In the genomic region with DNA sequence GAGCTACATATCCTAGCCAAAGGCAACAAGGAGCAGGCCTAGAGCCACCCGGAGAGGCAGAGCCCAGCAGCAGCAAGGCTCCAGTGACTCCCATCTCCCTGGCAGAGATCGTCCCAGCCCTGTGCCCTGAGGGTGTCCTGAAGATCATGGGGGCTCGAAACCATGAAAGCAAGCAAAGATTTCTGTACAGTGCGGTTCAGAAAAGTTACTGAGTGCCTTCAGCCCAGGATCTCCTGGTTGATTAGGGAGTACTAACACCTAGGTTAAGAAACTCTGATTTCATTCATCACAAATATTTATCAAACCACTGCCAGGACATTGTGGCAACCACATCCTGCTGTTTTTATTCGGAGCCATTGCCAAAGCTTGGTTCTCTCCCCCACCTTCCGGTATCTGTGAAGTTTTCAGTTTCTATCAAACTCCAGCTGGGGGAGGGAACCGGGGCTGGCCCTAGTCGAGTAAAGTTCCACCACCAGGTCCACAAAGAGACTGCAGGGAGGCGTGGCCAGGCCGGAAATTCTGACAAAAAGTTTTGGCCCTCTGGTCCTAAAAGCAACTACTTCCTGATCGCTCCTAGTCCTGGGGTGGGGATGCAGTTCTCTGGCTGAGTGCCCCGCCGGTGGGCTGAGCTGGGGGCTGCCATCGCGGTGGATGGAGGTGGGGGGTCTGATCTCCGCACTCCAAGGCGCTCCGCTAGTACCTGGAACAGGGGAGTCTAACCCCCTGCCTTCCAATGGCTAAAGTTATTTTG, we compare ENCODE assay signal across 8 cellular contexts. TPM values are rescaled to one million over a fixed set of nuclear protein-coding genes. Genes with fewer than 3 reads are reported as not detected.
DNase-seq lines count a peak whose midpoint lies in the region; ATAC-seq lines count a peak whose summit lies in the region.

No MANE protein-coding gene starts in this region.

- peak; percentile 70 for ATAC-seq in GM21528 (IDR thresholded peaks at IDR 0.05; ENCODE audit: low FRiP score, unreplicated experiment)

- DNase-seq in ELR (ENCODE audit: low read depth) (peak; percentile 94), HuH-7.5 (ENCODE audit: low spot score) (peak; percentile 92), UCSD-AML1 (lab: John Stamatoyannopoulos, UW; ENCODE audit: unreplicated experiment) (peak; percentile 91), brain pericyte (ENCODE audit: low read depth, low spot score) (peak; percentile 26), NCI-H128 (lab: John Stamatoyannopoulos, UW; ENCODE audit: unreplicated experiment) (no peak)

- H3K27ac ChIP-seq in iPS-18a (ENCODE audit: low read length) (peak overlapping the region; percentile 43), skeletal muscle tissue (ENCODE audit: low read depth, low read length) (peak overlapping the region; percentile 83)

- peak overlapping the region; percentile 70 for H3K9ac ChIP-seq in iPS-18a (ENCODE audit: low read length)
- H3K9ac ChIP-seq in skeletal muscle tissue (ENCODE audit: low read depth in 1 of 3, low read length in 3 of 3) = peak overlapping the region; percentile 75 to 88 (median 85)

- H3K4me3 ChIP-seq in iPS-18a (ENCODE audit: low read length) (peak overlapping the region; percentile 74), skeletal muscle tissue (ENCODE audit: low read length in 3 of 3) (peak overlapping the region; percentile 63 to 80 (median 75))

- H3K36me3 ChIP-seq in iPS-18a (ENCODE audit: control insufficient read depth, low read depth, low read length) = no peaks in the 10 kb centered on the region
- H3K36me3 ChIP-seq in skeletal muscle tissue (ENCODE audit: control insufficient read depth in 3 of 3, insufficient read depth in 3 of 3, low read length in 3 of 3) = peaks cover 0 to 2% (median 0%) of the 10 kb centered on the region in 3 donors

- H3K9me3 ChIP-seq in iPS-18a (ENCODE audit: control insufficient read depth, low read depth, low read length) (no peaks in the 10 kb centered on the region), skeletal muscle tissue (ENCODE audit: control insufficient read depth in 3 of 3, low read length in 3 of 3) (no peaks in the 10 kb centered on the region)

- H3K4me1 ChIP-seq in iPS-18a (ENCODE audit: control insufficient read depth, low read depth, low read length) (peaks cover 28% of the 10 kb centered on the region), skeletal muscle tissue (ENCODE audit: control insufficient read depth in 3 of 3, insufficient read depth in 3 of 3, low read length in 3 of 3) (peaks cover 11 to 23% (median 17%) of the 10 kb centered on the region in 3 donors)

- H3K27me3 ChIP-seq in iPS-18a (ENCODE audit: control insufficient read depth, insufficient read depth, low read length) (no peaks in the 10 kb centered on the region), skeletal muscle tissue (ENCODE audit: control insufficient read depth in 3 of 3, insufficient read depth in 3 of 3, low read length in 3 of 3) (no peaks in the 10 kb centered on the region)

RNA-seq across cellular contexts. Expression of gene RAB43, which starts 1.2 kb away (rescaled TPM):
- total RNA-seq in skeletal muscle tissue = 3.7 TPM

RNA-seq across cellular contexts. Expression of gene ISY1, which starts 40.4 kb away (rescaled TPM):
- total RNA-seq in skeletal muscle tissue = 27.1 TPM

RNA-seq across cellular contexts. Expression of gene GP9, which starts 59.9 kb away (rescaled TPM):
- not detected for total RNA-seq in skeletal muscle tissue
